10 cellular contexts compared by ENCODE assay signal in genomic region chr16:72969146-72969545, GRCh38.
"Had no signal": no experiment of that assay in that cellular context is flagged by ENCODE, and none has a peak within 500 bp of the region (broad histone marks: within the 10 kb centered on the region; RNA-seq: fewer than 3 reads in every experiment).

No MANE protein-coding gene starts in this region.

- H3K27me3 ChIP-seq: esophagus squamous epithelium, foreskin keratinocyte, heart left ventricle, right lobe of liver, vagina had no signal

- H3K36me3 ChIP-seq: esophagus squamous epithelium, heart left ventricle, right lobe of liver, vagina had no signal

- DNase-seq: activated effector memory CD4-positive, alpha-beta T cell treated with Interleukin-2 at 50 U/mL for 16 hours; amygdala; esophagus squamous epithelium; foreskin keratinocyte; heart left ventricle; right lobe of liver; stimulated activated CD4-positive, alpha-beta T cell treated with anti-CD3 and anti-CD28 coated beads, Interleukin-12 subunit alpha, Interleukin-12 subunit beta, amount 100 ng/mL, for 4 hours; stimulated activated naive CD4-positive, alpha-beta T cell treated with Interleukin-2 at 50 U/mL for 16 hours; T-helper 2 cell had no signal

- H3K4me3 ChIP-seq: esophagus squamous epithelium, heart left ventricle, right lobe of liver, vagina had no signal

- H3K9me3 ChIP-seq: esophagus squamous epithelium, heart left ventricle, right lobe of liver, vagina had no signal

- H3K27ac ChIP-seq: esophagus squamous epithelium, foreskin keratinocyte, heart left ventricle, vagina had no signal

- ATAC-seq: foreskin keratinocyte had no signal
